Comparison of ENCODE assay signal across 18 cellular contexts in genomic region chr18:77167276-77167675, GRCh38. TPM values are rescaled to one million over a fixed set of nuclear protein-coding genes. Genes with fewer than 3 reads are reported as not detected.
DNase-seq lines count a peak whose midpoint lies in the region; TF ChIP-seq lines count a peak whose summit lies in the region.
"Had no signal": no experiment of that assay in that cellular context is flagged by ENCODE, and none has a peak within 500 bp of the region (broad histone marks: within the 10 kb centered on the region; RNA-seq: fewer than 3 reads in every experiment).

No MANE protein-coding gene starts in this region.

- H3K4me2 ChIP-seq in H9 (ENCODE audit: insufficient read depth, insufficient read length, low read length) (no peak overlapping the region), neural progenitor cell (no peak overlapping the region)

- intact Hi-C loops in head of caudate nucleus (cut with DNase I), result no loop called here

- H3K14ac ChIP-seq in H9 (ENCODE audit: insufficient read depth, low read length), result no peak overlapping the region

- H3K9me3 Mint-ChIP-seq in H9 (no peaks in the 10 kb centered on the region), neural progenitor cell (no peaks in the 10 kb centered on the region)
- H3K9me3 Mint-ChIP-seq: CD4-positive, alpha-beta T cell had no signal

- no peak overlapping the region for H3K27ac ChIP-seq in H9 (ENCODE audit: insufficient read length, low read depth, low read length)
- H3K27ac ChIP-seq in neural progenitor cell, result no peak overlapping the region

- H3K79me1 ChIP-seq in H9 (ENCODE audit: insufficient read depth, low read depth, low read length, poor library complexity, severe bottlenecking), result no peaks in the 10 kb centered on the region

- H3K36me3 ChIP-seq in neural progenitor cell, result no peaks in the 10 kb centered on the region

- no peak overlapping the region for H3K18ac ChIP-seq in H9 (ENCODE audit: insufficient read length, low read depth, low read length)

- no peak overlapping the region for H3T11ph ChIP-seq in H9 (ENCODE audit: low read length)

- peak; percentile 35 for DNase-seq in AG09319 (ENCODE audit: extremely low read depth, low read depth)
- no peak for DNase-seq in H9
- peak; percentile 75 for DNase-seq in fibroblast of gingiva (ENCODE audit: low read depth)
- no peak for DNase-seq in neural progenitor cell (ENCODE audit: low spot score)
- no peak for DNase-seq in germinal center (ENCODE audit: low spot score)
- no peak for DNase-seq in head of caudate nucleus
- DNase-seq in epidermal melanocyte (ENCODE audit: insufficient read length, low spot score), result no peak
- no peak for DNase-seq in cortex of kidney (lab: John Stamatoyannopoulos, UW)
- DNase-seq: Calu3; CD4-positive, alpha-beta T cell; DMS79; KG1; NCI-H1048; NCI-H1694; NCI-H2107; NCI-H226; NCI-H69 had no signal

- no peak overlapping the region for H4K8ac ChIP-seq in H9 (replicated peaks; ENCODE audit: insufficient read length, low read depth, low read length)

- no peak overlapping the region for H3K56ac ChIP-seq in H9 (ENCODE audit: insufficient read length, low read depth, low read length)

- H3K36me3 Mint-ChIP-seq in H9 (ENCODE audit: insufficient read depth in 1 of 3, low read depth in 3 of 3), result no peaks in the 10 kb centered on the region
- H3K36me3 Mint-ChIP-seq in neural progenitor cell, result peaks cover 1% of the 10 kb centered on the region

- H3K4me3 Mint-ChIP-seq in H9 (peak overlapping the region in 1 of 2 experiments; percentile 8; a peak in 2 of 5 replicates), neural progenitor cell (no peak overlapping the region)
- H3K4me3 Mint-ChIP-seq: CD4-positive, alpha-beta T cell had no signal

- H4K91ac ChIP-seq in H9 (ENCODE audit: insufficient read length, low read depth, low read length), result no peak overlapping the region

- H3K27me3 ChIP-seq in H9 (ENCODE audit: insufficient read depth, low read length), result no peaks in the 10 kb centered on the region
- H3K27me3 ChIP-seq in neural progenitor cell, result no peaks in the 10 kb centered on the region

- no peak overlapping the region for H2BK5ac ChIP-seq in H9 (ENCODE audit: insufficient read length, low read length)

- peak overlapping the region; percentile 34 to 84 (median 36); a peak in 3 of 7 replicates for H3K27ac Mint-ChIP-seq in H9
- peak overlapping the region; percentile 79 for H3K27ac Mint-ChIP-seq in neural progenitor cell
- H3K27ac Mint-ChIP-seq: CD4-positive, alpha-beta T cell had no signal

- no peak overlapping the region for H2AK5ac ChIP-seq in H9 (ENCODE audit: insufficient read length, low read length)

- no peak overlapping the region for H2BK15ac ChIP-seq in H9 (ENCODE audit: low read depth, low read length)

- H2AFZ ChIP-seq in H9 (ENCODE audit: low read length) (no peak overlapping the region), neural progenitor cell (replicated peaks) (no peak overlapping the region)

- no peak overlapping the region for H3K9ac ChIP-seq in H9 (ENCODE audit: extremely low read depth, insufficient read length, low read length)
- H3K9ac ChIP-seq in neural progenitor cell, result no peak overlapping the region

- no peak overlapping the region for H3K4ac ChIP-seq in H9 (ENCODE audit: low read depth, low read length)

- H3K27me3 Mint-ChIP-seq in H9 (ENCODE audit: low read depth) (peaks cover 19% of the 10 kb centered on the region), neural progenitor cell (ENCODE audit: insufficient read depth, low read depth) (peaks cover 13% of the 10 kb centered on the region)

- H4K20me1 ChIP-seq in H9 (ENCODE audit: control insufficient read depth, insufficient read depth, insufficient read length), result no peaks in the 10 kb centered on the region
- no peaks in the 10 kb centered on the region for H4K20me1 ChIP-seq in neural progenitor cell (ENCODE audit: low read depth)

- H3K9me3 ChIP-seq in H9 (ENCODE audit: control insufficient read depth, low read depth, low read length), result no peaks in the 10 kb centered on the region
- H3K9me3 ChIP-seq in neural progenitor cell (ENCODE audit: low read depth), result no peaks in the 10 kb centered on the region

- H3K4me1 Mint-ChIP-seq in H9 (peaks cover 58 to 61% of the 10 kb centered on the region in 2 experiments), neural progenitor cell (peaks cover 51% of the 10 kb centered on the region)

- H4K5ac ChIP-seq in H9 (ENCODE audit: insufficient read length, low read depth, low read length), result no peak overlapping the region

- H2BK20ac ChIP-seq in H9 (ENCODE audit: low read depth, low read length, poor library complexity, severe bottlenecking), result no peak overlapping the region

- no peak overlapping the region for H2BK12ac ChIP-seq in H9 (ENCODE audit: insufficient read length, low read depth, low read length)

- no peak overlapping the region for H3K4me3 ChIP-seq in neural progenitor cell

- no peak overlapping the region for H3K23ac ChIP-seq in H9 (ENCODE audit: insufficient read length, low read depth, low read length)

- no peaks in the 10 kb centered on the region for H3K23me2 ChIP-seq in H9 (ENCODE audit: insufficient read length, low read depth, low read length, poor library complexity, severe bottlenecking)

- TF ChIP-seq CTCF in AG09319 (IDR thresholded peaks at IDR 0.05; ENCODE audit: low read depth, low read length) (no peak), H9 (conservative IDR thresholded peaks at IDR 0.05) (no peak), neural progenitor cell (IDR thresholded peaks at IDR 0.05) (no peak)

- no peaks in the 10 kb centered on the region for H3F3A ChIP-seq in neural progenitor cell (ENCODE audit: low read depth)

- H2BK120ac ChIP-seq in H9 (ENCODE audit: low read depth, low read length, poor library complexity, severe bottlenecking), result no peak overlapping the region

- no CpG with 5 or more reads among the region's 5 CpGs for WGBS in H9 (ENCODE audit: extremely low coverage, insufficient read length, low lambda C conversion rate)

- H3K79me2 ChIP-seq in H9 (ENCODE audit: insufficient read depth, low read length), result no peaks in the 10 kb centered on the region
- no peaks in the 10 kb centered on the region for H3K79me2 ChIP-seq in neural progenitor cell (ENCODE audit: low read depth)

- peaks cover 2% of the 10 kb centered on the region; the same call in 1 of the 2 replicates for H3K4me1 ChIP-seq in H9 (ENCODE audit: insufficient read depth, low read length)
- H3K4me1 ChIP-seq in neural progenitor cell, result peaks cover 16% of the 10 kb centered on the region

RNA-seq across cellular contexts. Expression of gene MBP, which starts 34.7 kb away (rescaled TPM):
- total RNA-seq in H9 (2021) (5.2 and 8.6 TPM in 2 replicates), neural progenitor cell (ENCODE audit: low replicate concordance) (0.64 and 2.1 TPM in 2 replicates)
- total RNA-seq: A172 had no signal

Comparison
In these comparisons a context has a peak if more than half of its experiments do, and no peak if none do; other contexts are left out.
1. DNase-seq: peak in AG09319 (single experiment) and fibroblast of gingiva (single experiment); none in H9 (single experiment), neural progenitor cell (single experiment), germinal center (single experiment), head of caudate nucleus (0 of 42), epidermal melanocyte (single experiment) and cortex of kidney (single experiment).